In the genomic region with DNA sequence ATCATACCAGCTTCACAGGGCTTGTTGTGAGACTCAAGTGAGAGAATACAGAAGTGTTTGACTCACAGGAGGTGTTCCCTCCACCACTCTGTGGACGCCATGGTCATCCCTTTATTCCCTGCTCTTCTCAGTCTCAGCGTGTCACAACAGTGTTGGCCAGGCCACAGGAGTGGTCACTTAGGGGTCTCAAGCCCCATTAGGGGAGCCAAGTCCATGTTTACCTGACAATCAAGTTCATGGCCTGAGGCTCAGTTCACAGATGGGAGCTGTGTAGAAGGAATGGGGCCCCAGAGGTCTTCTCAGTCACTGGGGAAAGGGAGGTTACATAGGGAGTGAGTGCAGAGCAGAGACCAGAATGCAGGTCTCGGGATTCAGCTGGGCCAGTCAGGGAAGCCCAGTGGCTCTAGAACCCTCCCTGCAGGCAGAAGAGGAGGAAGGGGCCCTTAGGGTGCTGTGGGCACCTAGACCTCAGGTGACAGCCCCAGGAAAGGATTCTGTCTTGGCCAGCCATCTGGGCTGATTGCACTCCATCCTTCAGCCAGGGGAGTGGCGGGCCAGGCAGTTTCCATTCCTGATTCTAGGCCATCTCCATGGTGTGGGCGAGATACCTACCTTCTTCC, we compare ENCODE assay signal across 1 cellular context.
TF ChIP-seq lines count a peak whose summit lies in the region.

No MANE protein-coding gene starts in this region.

TF ChIP-seq in HepG2, 621 proteins besides CTCF, POLR2A, EP300 and RAD21 (continued from another document and continues in another):
- TF ChIP-seq, protein P1, sequence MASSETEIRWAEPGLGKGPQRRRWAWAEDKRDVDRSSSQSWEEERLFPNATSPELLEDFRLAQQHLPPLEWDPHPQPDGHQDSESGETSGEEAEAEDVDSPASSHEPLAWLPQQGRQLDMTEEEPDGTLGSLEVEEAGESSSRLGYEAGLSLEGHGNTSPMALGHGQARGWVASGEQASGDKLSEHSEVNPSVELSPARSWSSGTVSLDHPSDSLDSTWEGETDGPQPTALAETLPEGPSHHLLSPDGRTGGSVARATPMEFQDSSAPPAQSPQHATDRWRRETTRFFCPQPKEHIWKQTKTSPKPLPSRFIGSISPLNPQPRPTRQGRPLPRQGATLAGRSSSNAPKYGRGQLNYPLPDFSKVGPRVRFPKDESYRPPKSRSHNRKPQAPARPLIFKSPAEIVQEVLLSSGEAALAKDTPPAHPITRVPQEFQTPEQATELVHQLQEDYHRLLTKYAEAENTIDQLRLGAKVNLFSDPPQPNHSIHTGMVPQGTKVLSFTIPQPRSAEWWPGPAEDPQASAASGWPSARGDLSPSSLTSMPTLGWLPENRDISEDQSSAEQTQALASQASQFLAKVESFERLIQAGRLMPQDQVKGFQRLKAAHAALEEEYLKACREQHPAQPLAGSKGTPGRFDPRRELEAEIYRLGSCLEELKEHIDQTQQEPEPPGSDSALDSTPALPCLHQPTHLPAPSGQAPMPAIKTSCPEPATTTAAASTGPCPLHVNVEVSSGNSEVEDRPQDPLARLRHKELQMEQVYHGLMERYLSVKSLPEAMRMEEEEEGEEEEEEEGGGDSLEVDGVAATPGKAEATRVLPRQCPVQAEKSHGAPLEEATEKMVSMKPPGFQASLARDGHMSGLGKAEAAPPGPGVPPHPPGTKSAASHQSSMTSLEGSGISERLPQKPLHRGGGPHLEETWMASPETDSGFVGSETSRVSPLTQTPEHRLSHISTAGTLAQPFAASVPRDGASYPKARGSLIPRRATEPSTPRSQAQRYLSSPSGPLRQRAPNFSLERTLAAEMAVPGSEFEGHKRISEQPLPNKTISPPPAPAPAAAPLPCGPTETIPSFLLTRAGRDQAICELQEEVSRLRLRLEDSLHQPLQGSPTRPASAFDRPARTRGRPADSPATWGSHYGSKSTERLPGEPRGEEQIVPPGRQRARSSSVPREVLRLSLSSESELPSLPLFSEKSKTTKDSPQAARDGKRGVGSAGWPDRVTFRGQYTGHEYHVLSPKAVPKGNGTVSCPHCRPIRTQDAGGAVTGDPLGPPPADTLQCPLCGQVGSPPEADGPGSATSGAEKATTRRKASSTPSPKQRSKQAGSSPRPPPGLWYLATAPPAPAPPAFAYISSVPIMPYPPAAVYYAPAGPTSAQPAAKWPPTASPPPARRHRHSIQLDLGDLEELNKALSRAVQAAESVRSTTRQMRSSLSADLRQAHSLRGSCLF (CRISPR knock-in tag; IDR thresholded peaks at IDR 0.05; ENCODE audit: borderline replicate concordance) = no peak
- no peak for TF ChIP-seq PRDM4 (CRISPR knock-in tag; IDR thresholded peaks at IDR 0.05; ENCODE audit: borderline replicate concordance)
- TF ChIP-seq, protein P2, sequence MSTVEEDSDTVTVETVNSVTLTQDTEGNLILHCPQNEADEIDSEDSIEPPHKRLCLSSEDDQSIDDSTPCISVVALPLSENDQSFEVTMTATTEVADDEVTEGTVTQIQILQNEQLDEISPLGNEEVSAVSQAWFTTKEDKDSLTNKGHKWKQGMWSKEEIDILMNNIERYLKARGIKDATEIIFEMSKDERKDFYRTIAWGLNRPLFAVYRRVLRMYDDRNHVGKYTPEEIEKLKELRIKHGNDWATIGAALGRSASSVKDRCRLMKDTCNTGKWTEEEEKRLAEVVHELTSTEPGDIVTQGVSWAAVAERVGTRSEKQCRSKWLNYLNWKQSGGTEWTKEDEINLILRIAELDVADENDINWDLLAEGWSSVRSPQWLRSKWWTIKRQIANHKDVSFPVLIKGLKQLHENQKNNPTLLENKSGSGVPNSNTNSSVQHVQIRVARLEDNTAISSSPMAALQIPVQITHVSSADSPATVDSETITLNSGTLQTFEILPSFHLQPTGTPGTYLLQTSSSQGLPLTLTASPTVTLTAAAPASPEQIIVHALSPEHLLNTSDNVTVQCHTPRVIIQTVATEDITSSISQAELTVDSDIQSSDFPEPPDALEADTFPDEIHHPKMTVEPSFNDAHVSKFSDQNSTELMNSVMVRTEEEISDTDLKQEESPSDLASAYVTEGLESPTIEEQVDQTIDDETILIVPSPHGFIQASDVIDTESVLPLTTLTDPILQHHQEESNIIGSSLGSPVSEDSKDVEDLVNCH (CRISPR knock-in tag; IDR thresholded peaks at IDR 0.05) = no peak
- TF ChIP-seq RARG (CRISPR knock-in tag; IDR thresholded peaks at IDR 0.05; ENCODE audit: low read depth) = no peak
- no peak for TF ChIP-seq ZXDC (CRISPR knock-in tag; IDR thresholded peaks at IDR 0.05)
- TF ChIP-seq ZNF205 (CRISPR knock-in tag; IDR thresholded peaks at IDR 0.05) = no peak
- TF ChIP-seq RARA (CRISPR knock-in tag; IDR thresholded peaks at IDR 0.05) = peak; percentile 82
- TF ChIP-seq KLF15 (CRISPR knock-in tag; IDR thresholded peaks at IDR 0.05; ENCODE audit: borderline replicate concordance) = no peak
- TF ChIP-seq ZNF558 (CRISPR knock-in tag; IDR thresholded peaks at IDR 0.05; ENCODE audit: borderline replicate concordance) = no peak
- TF ChIP-seq MED13 (CRISPR knock-in tag; IDR thresholded peaks at IDR 0.05) = no peak
- TF ChIP-seq ZNF530 (CRISPR knock-in tag; IDR thresholded peaks at IDR 0.05; ENCODE audit: low read depth) = no peak
- no peak for TF ChIP-seq ZNF780A (CRISPR knock-in tag; IDR thresholded peaks at IDR 0.05)
- TF ChIP-seq MAFF (IDR thresholded peaks at IDR 0.05; ENCODE audit: low read depth, low read length) = no peak
- TF ChIP-seq CHD4 (IDR thresholded peaks at IDR 0.05; ENCODE audit: borderline replicate concordance, low read length) = no peak
- TF ChIP-seq ZNF552 (CRISPR knock-in tag; IDR thresholded peaks at IDR 0.05; ENCODE audit: borderline replicate concordance) = no peak
- no peak for TF ChIP-seq ZNF430 (CRISPR knock-in tag; IDR thresholded peaks at IDR 0.05)
- no peak for TF ChIP-seq SETDB1 (CRISPR knock-in tag; IDR thresholded peaks at IDR 0.05; ENCODE audit: borderline replicate concordance)
- no peak for TF ChIP-seq CBX1 (IDR thresholded peaks at IDR 0.05; ENCODE audit: low read depth)
- no peak for TF ChIP-seq MAX (IDR thresholded peaks at IDR 0.05)
- no peak for TF ChIP-seq ERF (CRISPR knock-in tag; IDR thresholded peaks at IDR 0.05)
- no peak for TF ChIP-seq MTA3 (CRISPR knock-in tag; IDR thresholded peaks at IDR 0.05)
- no peak for TF ChIP-seq NR2F1 (CRISPR knock-in tag; IDR thresholded peaks at IDR 0.05)
- TF ChIP-seq, protein P3, sequence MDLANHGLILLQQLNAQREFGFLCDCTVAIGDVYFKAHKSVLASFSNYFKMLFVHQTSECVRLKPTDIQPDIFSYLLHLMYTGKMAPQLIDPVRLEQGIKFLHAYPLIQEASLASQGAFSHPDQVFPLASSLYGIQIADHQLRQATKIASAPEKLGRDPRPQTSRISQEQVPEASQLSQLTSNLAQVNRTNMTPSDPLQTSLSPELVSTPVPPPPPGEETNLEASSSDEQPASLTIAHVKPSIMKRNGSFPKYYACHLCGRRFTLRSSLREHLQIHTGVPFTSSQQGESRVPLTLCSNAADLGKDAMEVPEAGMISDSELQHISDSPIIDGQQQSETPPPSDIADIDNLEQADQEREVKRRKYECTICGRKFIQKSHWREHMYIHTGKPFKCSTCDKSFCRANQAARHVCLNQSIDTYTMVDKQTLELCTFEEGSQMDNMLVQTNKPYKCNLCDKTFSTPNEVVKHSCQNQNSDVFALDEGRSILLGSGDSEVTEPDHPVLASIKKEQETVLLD (CRISPR knock-in tag; IDR thresholded peaks at IDR 0.05; ENCODE audit: low read depth) = no peak
- TF ChIP-seq FOXO1 (CRISPR knock-in tag; IDR thresholded peaks at IDR 0.05) = 0 out of 2 replicates have a peak, but pooled peaks have one; percentile 25
- TF ChIP-seq, protein P4, sequence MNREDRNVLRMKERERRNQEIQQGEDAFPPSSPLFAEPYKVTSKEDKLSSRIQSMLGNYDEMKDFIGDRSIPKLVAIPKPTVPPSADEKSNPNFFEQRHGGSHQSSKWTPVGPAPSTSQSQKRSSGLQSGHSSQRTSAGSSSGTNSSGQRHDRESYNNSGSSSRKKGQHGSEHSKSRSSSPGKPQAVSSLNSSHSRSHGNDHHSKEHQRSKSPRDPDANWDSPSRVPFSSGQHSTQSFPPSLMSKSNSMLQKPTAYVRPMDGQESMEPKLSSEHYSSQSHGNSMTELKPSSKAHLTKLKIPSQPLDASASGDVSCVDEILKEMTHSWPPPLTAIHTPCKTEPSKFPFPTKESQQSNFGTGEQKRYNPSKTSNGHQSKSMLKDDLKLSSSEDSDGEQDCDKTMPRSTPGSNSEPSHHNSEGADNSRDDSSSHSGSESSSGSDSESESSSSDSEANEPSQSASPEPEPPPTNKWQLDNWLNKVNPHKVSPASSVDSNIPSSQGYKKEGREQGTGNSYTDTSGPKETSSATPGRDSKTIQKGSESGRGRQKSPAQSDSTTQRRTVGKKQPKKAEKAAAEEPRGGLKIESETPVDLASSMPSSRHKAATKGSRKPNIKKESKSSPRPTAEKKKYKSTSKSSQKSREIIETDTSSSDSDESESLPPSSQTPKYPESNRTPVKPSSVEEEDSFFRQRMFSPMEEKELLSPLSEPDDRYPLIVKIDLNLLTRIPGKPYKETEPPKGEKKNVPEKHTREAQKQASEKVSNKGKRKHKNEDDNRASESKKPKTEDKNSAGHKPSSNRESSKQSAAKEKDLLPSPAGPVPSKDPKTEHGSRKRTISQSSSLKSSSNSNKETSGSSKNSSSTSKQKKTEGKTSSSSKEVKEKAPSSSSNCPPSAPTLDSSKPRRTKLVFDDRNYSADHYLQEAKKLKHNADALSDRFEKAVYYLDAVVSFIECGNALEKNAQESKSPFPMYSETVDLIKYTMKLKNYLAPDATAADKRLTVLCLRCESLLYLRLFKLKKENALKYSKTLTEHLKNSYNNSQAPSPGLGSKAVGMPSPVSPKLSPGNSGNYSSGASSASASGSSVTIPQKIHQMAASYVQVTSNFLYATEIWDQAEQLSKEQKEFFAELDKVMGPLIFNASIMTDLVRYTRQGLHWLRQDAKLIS (CRISPR knock-in tag; IDR thresholded peaks at IDR 0.05) = no peak
- 0 out of 2 replicates have a peak, but pooled peaks have one; percentile 15 for TF ChIP-seq MEIS1 (CRISPR knock-in tag; IDR thresholded peaks at IDR 0.05; ENCODE audit: borderline replicate concordance)
- no peak for TF ChIP-seq TBP (CRISPR knock-in tag; IDR thresholded peaks at IDR 0.05)
- TF ChIP-seq NCOR1 (IDR thresholded peaks at IDR 0.05; ENCODE audit: borderline replicate concordance, low read length) = peak; percentile 40
- TF ChIP-seq ARHGAP35 (CRISPR knock-in tag; IDR thresholded peaks at IDR 0.05; ENCODE audit: borderline replicate concordance) = 0 out of 2 replicates have a peak, but pooled peaks have one; percentile 34
- TF ChIP-seq ATM (IDR thresholded peaks at IDR 0.05; ENCODE audit: borderline replicate concordance) = no peak
- TF ChIP-seq, protein P5, sequence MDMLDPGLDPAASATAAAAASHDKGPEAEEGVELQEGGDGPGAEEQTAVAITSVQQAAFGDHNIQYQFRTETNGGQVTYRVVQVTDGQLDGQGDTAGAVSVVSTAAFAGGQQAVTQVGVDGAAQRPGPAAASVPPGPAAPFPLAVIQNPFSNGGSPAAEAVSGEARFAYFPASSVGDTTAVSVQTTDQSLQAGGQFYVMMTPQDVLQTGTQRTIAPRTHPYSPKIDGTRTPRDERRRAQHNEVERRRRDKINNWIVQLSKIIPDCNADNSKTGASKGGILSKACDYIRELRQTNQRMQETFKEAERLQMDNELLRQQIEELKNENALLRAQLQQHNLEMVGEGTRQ (IDR thresholded peaks at IDR 0.05; ENCODE audit: low read depth, low read length) = no peak
- TF ChIP-seq, protein P5 (CRISPR knock-in tag; IDR thresholded peaks at IDR 0.05; ENCODE audit: borderline replicate concordance) = no peak
- TF ChIP-seq ZNF768 (CRISPR knock-in tag; IDR thresholded peaks at IDR 0.05) = peak; percentile 27; the same call in 1 of the 2 replicates
- TF ChIP-seq GABPA (IDR thresholded peaks at IDR 0.05; ENCODE audit: low read depth, low read length) = no peak
- no peak for TF ChIP-seq GABPA (CRISPR knock-in tag; IDR thresholded peaks at IDR 0.05; ENCODE audit: low read depth)
